ENCODE assay signal across 23 cellular contexts in the genomic region with DNA sequence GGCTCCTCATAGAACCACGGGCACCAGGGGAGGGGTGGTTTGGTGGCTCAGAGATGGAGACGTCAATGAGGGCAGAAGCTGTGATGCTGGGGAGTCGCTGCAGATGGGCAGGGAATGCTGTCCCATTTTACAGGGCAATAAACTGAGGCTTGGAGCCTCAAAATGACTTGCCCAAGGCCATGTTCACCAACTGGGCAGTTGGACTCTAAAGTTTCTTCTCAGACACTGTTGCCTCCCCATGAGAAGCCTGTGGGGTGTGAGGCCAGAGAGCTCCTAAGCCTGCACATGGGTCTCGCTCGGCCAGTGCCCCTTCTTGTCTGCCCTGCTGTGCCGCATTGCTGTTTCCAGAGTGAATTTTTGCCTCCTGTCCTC. TPM values are rescaled to one million over a fixed set of nuclear protein-coding genes. Genes with fewer than 3 reads are reported as not detected.
DNase-seq lines count a peak whose midpoint lies in the region; ATAC-seq lines count a peak whose summit lies in the region.
"Had no signal": no experiment of that assay in that cellular context is flagged by ENCODE, and none has a peak within 500 bp of the region (broad histone marks: within the 10 kb centered on the region; RNA-seq: fewer than 3 reads in every experiment).

No MANE protein-coding gene starts in this region.

- H3K9me3 Mint-ChIP-seq in stimulated activated naive CD8-positive, alpha-beta T cell treated with anti-CD3 and anti-CD28 coated beads, Interleukin-15, Interleukin-2, amounts not matched to agents 100 ng/mL and 50 ng/mL, for 24 hours = no peaks in the 10 kb centered on the region
- H3K9me3 Mint-ChIP-seq in activated naive CD8-positive, alpha-beta T cell treated with anti-CD3 and anti-CD28 coated beads, Interleukin-2, amount 10 ng/mL, durations not matched to agents 7 days and 5 days = no peaks in the 10 kb centered on the region
- H3K9me3 Mint-ChIP-seq: GM23338 had no signal

- H3K4me1 Mint-ChIP-seq in stimulated activated naive CD8-positive, alpha-beta T cell treated with anti-CD3 and anti-CD28 coated beads, Interleukin-15, Interleukin-2, amounts not matched to agents 100 ng/mL and 50 ng/mL, for 24 hours (ENCODE audit: low read depth) = peaks cover 95% of the 10 kb centered on the region
- peaks cover 79% of the 10 kb centered on the region for H3K4me1 Mint-ChIP-seq in activated naive CD8-positive, alpha-beta T cell treated with anti-CD3 and anti-CD28 coated beads, Interleukin-2, amount 10 ng/mL, durations not matched to agents 7 days and 5 days

- DNase-seq in stimulated activated naive CD8-positive, alpha-beta T cell treated with anti-CD3 and anti-CD28 coated beads, Interleukin-15, Interleukin-2, amounts not matched to agents 100 U/mL and 50 U/mL, for 24 hours = no peak
- no peak for DNase-seq in activated naive CD8-positive, alpha-beta T cell treated with anti-CD3 and anti-CD28 coated beads, Interleukin-2, amount 10 ng/mL, durations not matched to agents 7 days and 5 days
- DNase-seq in stimulated activated CD4-positive, alpha-beta T cell treated with anti-CD3 and anti-CD28 coated beads, Interleukin-4, amount 100 ng/mL, for 1 hour = no peak
- no peak for DNase-seq in stimulated activated CD8-positive, alpha-beta memory T cell treated with anti-CD3 and anti-CD28 coated beads, Interleukin-4, amount 100 ng/mL, for 48 hours
- DNase-seq: activated effector memory CD4-positive, alpha-beta T cell treated with Interleukin-2 at 50 U/mL for 16 hours; amniotic stem cell; GF-D8; islet precursor cell; lower lobe of right lung; NCI-H1436; NCI-H524; ovary; stimulated activated CD4-positive, alpha-beta T cell treated with anti-CD3 and anti-CD28 coated beads, Interleukin-12 subunit alpha, Interleukin-12 subunit beta, amount 100 ng/mL, for 4 hours had no signal

- H3K4me3 Mint-ChIP-seq in stimulated activated naive CD8-positive, alpha-beta T cell treated with anti-CD3 and anti-CD28 coated beads, Interleukin-15, Interleukin-2, amounts not matched to agents 100 ng/mL and 50 ng/mL, for 24 hours = peak overlapping the region; percentile 1
- peak overlapping the region; percentile 70 for H3K4me3 Mint-ChIP-seq in activated naive CD8-positive, alpha-beta T cell treated with anti-CD3 and anti-CD28 coated beads, Interleukin-2, amount 10 ng/mL, durations not matched to agents 7 days and 5 days
- H3K4me3 Mint-ChIP-seq: GM23338, WTC11 had no signal

- H3K27me3 ChIP-seq in layer of hippocampus (ENCODE audit: control insufficient read depth, insufficient read depth, low read length) = no peaks in the 10 kb centered on the region
- H3K27me3 ChIP-seq: cardiac muscle cell, ovary, right atrium auricular region had no signal

- no peaks in the 10 kb centered on the region for H3K27me3 Mint-ChIP-seq in stimulated activated naive CD8-positive, alpha-beta T cell treated with anti-CD3 and anti-CD28 coated beads, Interleukin-15, Interleukin-2, amounts not matched to agents 100 ng/mL and 50 ng/mL, for 24 hours
- H3K27me3 Mint-ChIP-seq in activated naive CD8-positive, alpha-beta T cell treated with anti-CD3 and anti-CD28 coated beads, Interleukin-2, amount 10 ng/mL, durations not matched to agents 7 days and 5 days = no peaks in the 10 kb centered on the region

- H3K27ac Mint-ChIP-seq in stimulated activated naive CD8-positive, alpha-beta T cell treated with anti-CD3 and anti-CD28 coated beads, Interleukin-15, Interleukin-2, amounts not matched to agents 100 ng/mL and 50 ng/mL, for 24 hours = peak overlapping the region; percentile 91
- peak overlapping the region; percentile 84 for H3K27ac Mint-ChIP-seq in activated naive CD8-positive, alpha-beta T cell treated with anti-CD3 and anti-CD28 coated beads, Interleukin-2, amount 10 ng/mL, durations not matched to agents 7 days and 5 days

- peak overlapping the region; percentile 90 for H3K27ac ChIP-seq in layer of hippocampus (ENCODE audit: low read depth, low read length)
- H3K27ac ChIP-seq: cardiac muscle cell, lower lobe of right lung, ovary, right atrium auricular region, SK-N-MC, thoracic aorta had no signal

- ATAC-seq in stimulated activated naive CD8-positive, alpha-beta T cell treated with anti-CD3 and anti-CD28 coated beads, Interleukin-15, Interleukin-2, amounts not matched to agents 100 U/mL and 50 U/mL, for 24 hours = no peak
- no peak for ATAC-seq in activated naive CD8-positive, alpha-beta T cell treated with anti-CD3 and anti-CD28 coated beads, Interleukin-2, amount 10 ng/mL, durations not matched to agents 7 days and 5 days (ENCODE audit: low read depth)
- ATAC-seq in HG02970 (IDR thresholded peaks at IDR 0.05; ENCODE audit: low FRiP score, unreplicated experiment) (no peak), GM21381 (IDR thresholded peaks at IDR 0.05; ENCODE audit: unreplicated experiment) (no peak)
- ATAC-seq: GM23338, lower lobe of right lung, WTC11 had no signal

- H3K36me3 Mint-ChIP-seq in stimulated activated naive CD8-positive, alpha-beta T cell treated with anti-CD3 and anti-CD28 coated beads, Interleukin-15, Interleukin-2, amounts not matched to agents 100 ng/mL and 50 ng/mL, for 24 hours (ENCODE audit: low read depth) = no peaks in the 10 kb centered on the region
- peaks cover 2% of the 10 kb centered on the region for H3K36me3 Mint-ChIP-seq in activated naive CD8-positive, alpha-beta T cell treated with anti-CD3 and anti-CD28 coated beads, Interleukin-2, amount 10 ng/mL, durations not matched to agents 7 days and 5 days
- H3K36me3 Mint-ChIP-seq: WTC11 had no signal

- POLR2A ChIA-PET in activated naive CD8-positive, alpha-beta T cell treated with anti-CD3 and anti-CD28 coated beads, Interleukin-2, amount 10 ng/mL, durations not matched to agents 7 days and 5 days (lab: Charles Lee) = no interaction called here

RNA-seq across cellular contexts. Expression of a gene that starts 38.6 kb away (rescaled TPM):
- 10 to 100 TPM; 11.0 to 11.4 TPM for total RNA-seq in activated naive CD8-positive, alpha-beta T cell treated with anti-CD3 and anti-CD28 coated beads, Interleukin-2, amount 10 ng/mL, durations not matched to agents 7 days and 5 days

RNA-seq across cellular contexts. Expression of a gene that starts 54.9 kb away (rescaled TPM):
- total RNA-seq in activated naive CD8-positive, alpha-beta T cell treated with anti-CD3 and anti-CD28 coated beads, Interleukin-2, amount 10 ng/mL, durations not matched to agents 7 days and 5 days = 100 to 1,000 TPM; 134 to 140 TPM

RNA-seq across cellular contexts. Expression of a gene that starts 55.2 kb away (rescaled TPM):
- 10 to 100 TPM; 29.5 to 34.3 TPM for total RNA-seq in activated naive CD8-positive, alpha-beta T cell treated with anti-CD3 and anti-CD28 coated beads, Interleukin-2, amount 10 ng/mL, durations not matched to agents 7 days and 5 days
